ENCODE assay signal across 13 cellular contexts in genomic region chr10:29862926-29863614, GRCh38.
DNase-seq lines count a peak whose midpoint lies in the region; ATAC-seq, FAIRE-seq and TF ChIP-seq lines count a peak whose summit lies in the region.
"Had no signal": no experiment of that assay in that cellular context is flagged by ENCODE, and none has a peak within 500 bp of the region (broad histone marks: within the 10 kb centered on the region; RNA-seq: fewer than 3 reads in every experiment).

No MANE protein-coding gene starts in this region.

- H3K27me3 ChIP-seq in PC-9 (ENCODE audit: insufficient read depth, low read depth) (no peaks in the 10 kb centered on the region), esophagus squamous epithelium (no peaks in the 10 kb centered on the region), small intestine (ENCODE audit: control insufficient read depth in 2 of 2, insufficient read depth in 2 of 2, low read length in 2 of 2) (no peaks in the 10 kb centered on the region), adrenal gland (no peaks in the 10 kb centered on the region)
- H3K27me3 ChIP-seq: esophagus muscularis mucosa had no signal

- ATAC-seq in HG02938 (IDR thresholded peaks at IDR 0.05; ENCODE audit: unreplicated experiment), result no peak
- ATAC-seq: GM12878 had no signal

- H2AFZ ChIP-seq in PC-9, result no peak overlapping the region

- CTCF ChIA-PET in PC-9 (lab: Charles Lee), result interaction anchor here (0.6 kb wide), 1 partner anchor 202 kb away, joined by 5 read pairs; no protein-coding TSS in a partner anchor

- WGBS in esophagus squamous epithelium, 2 donors, result 34 to 55% methylated on average over 4 of the region's 4 CpGs
- 25 to 63% (median 49%) methylated on average over 4 of the region's 4 CpGs for whole genome bisulfite sequencing in small intestine, 3 donors
- 74 to 83% (median 78%) methylated on average over 4 of the region's 4 CpGs for WGBS in adrenal gland, 4 donors

- FAIRE-seq in small intestine (lab: Jason Lieb, UNC), result no peak
- FAIRE-seq: GM12878 had no signal

- no peak for TF ChIP-seq POLR2A in esophagus squamous epithelium (IDR thresholded peaks at IDR 0.05)
- TF ChIP-seq POLR2A in adrenal gland (IDR thresholded peaks at IDR 0.05), result no peak

- intact Hi-C loops in PC-9 (cut with micrococcal nuclease; ENCODE audit: unreplicated experiment) (loop anchor here (1.0 to 5.0 kb wide), 5 partner anchors 56 to 324 kb away; no protein-coding TSS in a partner anchor), esophagus squamous epithelium (cut with DNase I) (no loop called here), adrenal gland (cut with DNase I) (loop anchor here (5.0 to 10.0 kb wide), 2 partner anchors 121 to 128 kb away; no protein-coding TSS in a partner anchor)

- H3K79me2 ChIP-seq in PC-9 (ENCODE audit: low read depth), result no peaks in the 10 kb centered on the region

- POLR2A ChIA-PET in PC-9 (lab: Charles Lee; ENCODE audit: unreplicated experiment), result interaction anchor here (0.6 to 1.2 kb wide), 4 partner anchors 25 to 133 kb away, joined by 3 to 8 read pairs (median 4); no protein-coding TSS in a partner anchor

- H3K4me3 ChIP-seq in PC-9 (peak overlapping the region; percentile 16; the same call in 1 of the 2 replicates), esophagus squamous epithelium (no peak overlapping the region), small intestine (ENCODE audit: low read depth in 1 of 2, low read length in 2 of 2) (no peak overlapping the region), adrenal gland (no peak overlapping the region)
- H3K4me3 ChIP-seq: esophagus muscularis mucosa, GM12878 had no signal

- H3K9me2 ChIP-seq in PC-9 (ENCODE audit: insufficient read depth), result no peaks in the 10 kb centered on the region

- DNase-seq in GM04503 (ENCODE audit: low read depth) (peak; percentile 70), PC-9 (peak; percentile 49 to 98), esophagus squamous epithelium (lab: John Stamatoyannopoulos, UW) (no peak), small intestine (peak; percentile 63), adrenal gland (no peak)
- DNase-seq in stimulated activated naive CD4-positive, alpha-beta T cell treated with Interleukin-2 at 50 U/mL for 16 hours (lab: John Stamatoyannopoulos, UW), result no peak
- DNase-seq: activated CD4-positive, alpha-beta T cell treated with anti-CD3 and anti-CD28 coated beads for 1 hour; activated naive CD4-positive, alpha-beta T cell treated with Interleukin-2 at 50 U/mL for 16 hours; Karpas-422; substantia nigra had no signal

- no peaks in the 10 kb centered on the region for H3K36me3 ChIP-seq in PC-9 (ENCODE audit: low read depth)
- no peaks in the 10 kb centered on the region for H3K36me3 ChIP-seq in esophagus squamous epithelium
- no peaks in the 10 kb centered on the region for H3K36me3 ChIP-seq in small intestine (ENCODE audit: control insufficient read depth in 2 of 2, insufficient read depth in 2 of 2, low read length in 2 of 2)
- no peaks in the 10 kb centered on the region for H3K36me3 ChIP-seq in adrenal gland (replicated peaks in 1 of 2)
- H3K36me3 ChIP-seq: esophagus muscularis mucosa had no signal

- peak overlapping the region; percentile 96 for H3K27ac ChIP-seq in PC-9
- peak overlapping the region; percentile 58 to 78 (median 60) for H3K27ac ChIP-seq in esophagus squamous epithelium
- no peak overlapping the region for H3K27ac ChIP-seq in small intestine (ENCODE audit: low read depth in 1 of 2, low read length in 1 of 2)
- no peak overlapping the region for H3K27ac ChIP-seq in adrenal gland
- H3K27ac ChIP-seq: esophagus muscularis mucosa had no signal

- peaks cover 56% of the 10 kb centered on the region for H3F3A ChIP-seq in PC-9 (ENCODE audit: insufficient read depth, low read depth)

- TF ChIP-seq CTCF in PC-9 (conservative IDR thresholded peaks at IDR 0.05) (no peak), esophagus squamous epithelium (IDR thresholded peaks at IDR 0.05) (no peak), adrenal gland (IDR thresholded peaks at IDR 0.05) (no peak)

- H3K4me2 ChIP-seq in PC-9, result peak overlapping the region; percentile 50

- no peaks in the 10 kb centered on the region for H4K20me1 ChIP-seq in PC-9 (ENCODE audit: insufficient read depth)

- no TSS peak for BruUV-seq in PC-9 (replicated peaks; lab: Mats Ljungman, UMichigan)

- H3K9me3 ChIP-seq in PC-9 (ENCODE audit: insufficient read depth, low read depth) (no peaks in the 10 kb centered on the region), esophagus squamous epithelium (no peaks in the 10 kb centered on the region), small intestine (ENCODE audit: control insufficient read depth, low read depth) (no peaks in the 10 kb centered on the region), adrenal gland (replicated peaks in 1 of 3) (no peaks in the 10 kb centered on the region)
- H3K9me3 ChIP-seq: esophagus muscularis mucosa had no signal

- peaks cover 74% of the 10 kb centered on the region for H3K4me1 ChIP-seq in PC-9 (replicated peaks; ENCODE audit: insufficient read depth)
- H3K4me1 ChIP-seq in esophagus squamous epithelium, result peaks cover 20 to 46% (median 31%) of the 10 kb centered on the region in 3 donors
- H3K4me1 ChIP-seq in small intestine (ENCODE audit: control insufficient read depth in 2 of 2, insufficient read depth in 1 of 2, low read depth in 1 of 2, low read length in 1 of 2), result peaks cover 0 to 8% of the 10 kb centered on the region in 2 donors
- peaks cover 0 to 3% of the 10 kb centered on the region in 2 donors for H3K4me1 ChIP-seq in adrenal gland (replicated peaks in 1 of 2)

Comparison
In these comparisons a context has a peak if more than half of its experiments do, and no peak if none do; other contexts are left out.
1. DNase-seq: peak in GM04503 (single experiment), PC-9 (2 of 2) and small intestine (single experiment); none in esophagus squamous epithelium (single experiment), adrenal gland (0 of 7) and stimulated activated naive CD4-positive, alpha-beta T cell treated with Interleukin-2 at 50 U/mL for 16 hours (single experiment).
2. H3K27ac ChIP-seq: peak in PC-9 (single experiment) and esophagus squamous epithelium (4 of 4); none in small intestine (0 of 2) and adrenal gland (0 of 5).